In genomic region chr2:20048488-20049443, GRCh38 we compare ENCODE assay signal across 10 cellular contexts. TPM values are rescaled to one million over a fixed set of nuclear protein-coding genes. Genes with fewer than 3 reads are reported as not detected.
DNase-seq lines count a peak whose midpoint lies in the region; TF ChIP-seq lines count a peak whose summit lies in the region.
"Had no signal": no experiment of that assay in that cellular context is flagged by ENCODE, and none has a peak within 500 bp of the region (broad histone marks: within the 10 kb centered on the region; RNA-seq: fewer than 3 reads in every experiment).

No MANE protein-coding gene starts in this region.

- WGBS in smooth muscle cell (ENCODE audit: low lambda C conversion rate) = 63% methylated on average over 6 of the region's 6 CpGs

- H3F3A ChIP-seq in smooth muscle cell (ENCODE audit: low read depth) = peaks cover 10% of the 10 kb centered on the region

- H3K4me2 ChIP-seq in smooth muscle cell = peak overlapping the region; percentile 83

- peaks cover 66% of the 10 kb centered on the region for H4K20me1 ChIP-seq in smooth muscle cell (ENCODE audit: low read depth)

- peak overlapping the region; percentile 67; the same call in 1 of the 2 replicates for H3K4me3 ChIP-seq in H7 (ENCODE audit: insufficient read depth, low read depth, low read length)
- H3K4me3 ChIP-seq in SJSA1 = peak overlapping the region; percentile 59
- peak overlapping the region; percentile 99 for H3K4me3 ChIP-seq in iPS-15b (ENCODE audit: low read depth, low read length)
- H3K4me3 ChIP-seq in smooth muscle cell = peak overlapping the region; percentile 74

- H3K27me3 ChIP-seq in H7 (ENCODE audit: control insufficient read depth, insufficient read depth, low read length) = no peaks in the 10 kb centered on the region
- no peaks in the 10 kb centered on the region for H3K27me3 ChIP-seq in SJSA1 (replicated peaks)
- no peaks in the 10 kb centered on the region for H3K27me3 ChIP-seq in iPS-15b (ENCODE audit: control insufficient read depth, insufficient read depth, low read length)
- no peaks in the 10 kb centered on the region for H3K27me3 ChIP-seq in smooth muscle cell (ENCODE audit: low read depth)

- DNase-seq in H7 (no peak), SJSA1 (ENCODE audit: low read depth in 1 of 2, low spot score in 2 of 2) (no peak), smooth muscle cell (lab: John Stamatoyannopoulos, UW; ENCODE audit: unreplicated experiment) (no peak), ecto neural progenitor cell (ENCODE audit: low spot score) (no peak), ureter (ENCODE audit: low spot score) (no peak), NCI-H1048 (lab: John Stamatoyannopoulos, UW) (no peak)
- no peak for DNase-seq in stimulated activated CD4-positive, alpha-beta T cell treated with anti-CD3 and anti-CD28 coated beads, Interleukin-4, amount 100 ng/mL, for 1 hour
- DNase-seq: activated CD4-positive, alpha-beta T cell treated with anti-CD3 and anti-CD28 coated beads, Interleukin-2, amount 50 U/mL, for 48 hours; effector CD4-positive, alpha-beta T cell had no signal

- H3K9me3 ChIP-seq in SJSA1 (replicated peaks) (no peaks in the 10 kb centered on the region), iPS-15b (ENCODE audit: control insufficient read depth, insufficient read depth, low read length) (no peaks in the 10 kb centered on the region), smooth muscle cell (replicated peaks; ENCODE audit: low read depth) (no peaks in the 10 kb centered on the region)

- H3K4me1 ChIP-seq in SJSA1 (replicated peaks) (peaks cover 32% of the 10 kb centered on the region), iPS-15b (ENCODE audit: control insufficient read depth, insufficient read depth, low read length) (peaks cover 16% of the 10 kb centered on the region), smooth muscle cell (ENCODE audit: low read depth) (peaks cover 25% of the 10 kb centered on the region)

- H3K27ac ChIP-seq in SJSA1 (peak overlapping the region; percentile 96), smooth muscle cell (ENCODE audit: low read depth) (peak overlapping the region; percentile 99)

- H3K36me3 ChIP-seq in H7 (replicated peaks; ENCODE audit: control insufficient read depth, insufficient read depth, low read length) (no peaks in the 10 kb centered on the region), SJSA1 (peaks cover 2% of the 10 kb centered on the region; the same call in 1 of the 2 replicates), iPS-15b (ENCODE audit: control insufficient read depth, insufficient read depth, low read length) (no peaks in the 10 kb centered on the region), smooth muscle cell (ENCODE audit: low read depth) (no peaks in the 10 kb centered on the region)

- H3K79me2 ChIP-seq in smooth muscle cell (ENCODE audit: low read depth) = peaks cover 73% of the 10 kb centered on the region

- H3K9ac ChIP-seq in iPS-15b (ENCODE audit: low read depth, low read length) = peak overlapping the region; percentile 2
- peak overlapping the region; percentile 97 for H3K9ac ChIP-seq in smooth muscle cell (ENCODE audit: low read depth)

- H2AFZ ChIP-seq in smooth muscle cell (ENCODE audit: low read depth) = no peak overlapping the region

- TF ChIP-seq CTCF in smooth muscle cell (IDR thresholded peaks at IDR 0.05; ENCODE audit: borderline replicate concordance, insufficient read depth, poor library complexity, severe bottlenecking) = no peak

RNA-seq across cellular contexts. Expression of gene LAPTM4A, which starts 2.7 kb away (rescaled TPM):
- total RNA-seq in H7 (2014; rRNA removed; shearing (Covaris generic)) = 94.1 and 122 TPM in 2 replicates
- total RNA-seq in SJSA1 (2014; rRNA removed; shearing (Covaris generic)) = 161 and 214 TPM in 2 replicates
- total RNA-seq in smooth muscle cell = 423 and 431 TPM in 2 replicates
- polyA plus RNA-seq in smooth muscle cell = 466 and 476 TPM in 2 replicates
- 227 TPM for total RNA-seq in ureter

RNA-seq across cellular contexts. Expression of gene MATN3, which starts 36.3 kb away (rescaled TPM):
- 1.8 and 3.6 TPM in 2 replicates for total RNA-seq in H7 (2014; rRNA removed; shearing (Covaris generic))
- total RNA-seq in SJSA1 (2014; rRNA removed; shearing (Covaris generic)) = 2.9 and 4.3 TPM in 2 replicates
- 5.1 and 5.6 TPM in 2 replicates for total RNA-seq in smooth muscle cell
- polyA plus RNA-seq in smooth muscle cell = 7.4 and 12.9 TPM in 2 replicates
- total RNA-seq in ureter = 2.2 TPM

RNA-seq across cellular contexts. Expression of gene WDR35, which starts 58.9 kb away (rescaled TPM):
- total RNA-seq in H7 (2014; rRNA removed; shearing (Covaris generic)) = 12.4 and 15.4 TPM in 2 replicates
- total RNA-seq in SJSA1 (2014; rRNA removed; shearing (Covaris generic)) = 7.9 and 9.4 TPM in 2 replicates
- total RNA-seq in smooth muscle cell (4.7 and 5.7 TPM in 2 replicates), ureter (20.6 TPM)
- polyA plus RNA-seq in smooth muscle cell = 0.70 and 1.6 TPM in 2 replicates
